Comparison of ENCODE assay signal across 1 cellular context in the genomic region with DNA sequence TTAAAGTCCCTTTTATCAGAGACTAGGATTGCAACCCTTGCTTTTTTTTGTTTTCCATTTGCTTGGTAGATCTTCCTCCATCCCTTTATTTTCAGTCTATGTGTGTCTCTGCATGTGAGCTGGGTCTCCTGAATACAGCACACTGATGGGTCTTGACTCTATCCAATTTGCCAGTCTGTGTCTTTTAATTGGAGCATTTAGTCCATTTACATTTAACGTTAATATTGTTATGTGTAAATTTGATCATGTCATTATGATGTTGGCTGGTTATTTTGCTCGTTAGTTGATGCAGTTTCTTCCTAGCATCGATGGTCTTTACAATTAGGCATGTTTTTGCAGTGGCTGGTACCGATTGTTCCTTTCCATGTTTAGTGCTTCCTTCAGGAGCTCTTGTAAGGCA. TPM values are rescaled to one million over a fixed set of nuclear protein-coding genes. Genes with fewer than 3 reads are reported as not detected.
"Had no signal": no experiment of that assay in that cellular context is flagged by ENCODE, and none has a peak within 500 bp of the region (broad histone marks: within the 10 kb centered on the region; RNA-seq: fewer than 3 reads in every experiment).

No MANE protein-coding gene starts in this region.

RNA-seq across cellular contexts. Expression of gene OAS2, which starts 21.2 kb away (rescaled TPM):
- total RNA-seq: G401 had no signal

RNA-seq across cellular contexts. Expression of gene OAS1, which starts 50.4 kb away (rescaled TPM):
- total RNA-seq: G401 had no signal
